19 cellular contexts compared by ENCODE assay signal in the genomic region with DNA sequence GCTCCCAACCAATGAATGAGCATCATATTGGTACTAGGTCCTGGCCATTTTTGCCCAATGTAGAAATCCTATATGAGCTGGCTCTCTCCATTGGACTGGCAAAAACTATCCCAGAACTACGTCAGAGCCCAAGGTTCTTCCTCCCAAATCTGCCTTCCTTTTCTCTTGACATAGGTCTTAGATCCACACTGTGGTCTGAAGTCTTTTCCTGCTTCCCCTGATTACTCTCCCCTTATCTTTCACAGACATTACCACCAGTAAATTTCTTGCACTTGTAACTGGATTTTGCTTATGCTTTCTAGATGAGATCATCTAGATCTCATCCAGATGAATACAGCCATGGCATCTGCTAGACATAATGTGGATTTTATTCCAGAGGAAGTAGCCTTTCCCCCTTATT.
"Had no signal": no experiment of that assay in that cellular context is flagged by ENCODE, and none has a peak within 500 bp of the region (broad histone marks: within the 10 kb centered on the region; RNA-seq: fewer than 3 reads in every experiment).

No MANE protein-coding gene starts in this region.

- H3K36me3 Mint-ChIP-seq: activated CD8-positive, alpha-beta memory T cell treated with anti-CD3 and anti-CD28 coated beads, Interleukin-2, amount 10 ng/mL, durations not matched to agents 7 days and 5 days; natural killer cell treated with Interleukin-12 subunit alpha and Interleukin-12 subunit beta and Interleukin-15 and Interleukin-18, amount 100 ng/mL, for 72 hours; stimulated activated memory B cell treated with anti-CD40 and anti-IgM and Interleukin-4, amounts not matched to agents 10 μg/mL and 1 μg/mL and 100 μg/mL, for 72 hours had no signal

- H3K27ac ChIP-seq: ascending aorta, cardiac muscle cell, thyroid gland had no signal

- H3K27me3 ChIP-seq: ascending aorta, cardiac muscle cell, thyroid gland had no signal

- DNase-seq: activated CD4-positive, alpha-beta T cell treated with anti-CD3 and anti-CD28 coated beads, Interleukin-2, amount 50 U/mL, for 4 hours; activated CD4-positive, CD25-positive, alpha-beta regulatory T cell treated with anti-CD3 and anti-CD28 coated beads, Interleukin-2, amount 50 U/mL, for 72 hours; activated CD8-positive, alpha-beta memory T cell treated with anti-CD3 and anti-CD28 coated beads, Interleukin-2, amount 10 ng/mL, durations not matched to agents 7 days and 5 days; activated naive CD4-positive, alpha-beta T cell treated with anti-CD3 and anti-CD28 coated beads for 36 hours; activated naive CD8-positive, alpha-beta T cell treated with anti-CD3 and anti-CD28 coated beads, Interleukin-2, amount 50 U/mL, for 24 hours; activated T-cell treated with anti-CD3 and anti-CD28 coated beads, Interleukin-2, amount 50 U/mL, for 1 hour; erythroblast; hippocampal formation; nucleus accumbens; posterior cingulate gyrus; retina; stimulated activated CD4-positive, alpha-beta T cell treated with anti-CD3 and anti-CD28 coated beads, Interleukin-2, amount 100 ng/mL, for 48 hours; T-helper 2 cell; thyroid gland had no signal

- H3K4me3 ChIP-seq: ascending aorta, cardiac muscle cell, thyroid gland had no signal

- H3K4me3 Mint-ChIP-seq: activated CD8-positive, alpha-beta memory T cell treated with anti-CD3 and anti-CD28 coated beads, Interleukin-2, amount 10 ng/mL, durations not matched to agents 7 days and 5 days; activated naive CD4-positive, alpha-beta T cell treated with anti-CD3 and anti-CD28 coated beads for 36 hours; activated naive CD8-positive, alpha-beta T cell treated with anti-CD3 and anti-CD28 coated beads, Interleukin-2, amount 50 U/mL, for 24 hours; natural killer cell treated with Interleukin-12 subunit alpha and Interleukin-12 subunit beta and Interleukin-15 and Interleukin-18, amount 100 ng/mL, for 72 hours; stimulated activated memory B cell treated with anti-CD40 and anti-IgM and Interleukin-4, amounts not matched to agents 10 μg/mL and 1 μg/mL and 100 μg/mL, for 72 hours had no signal

- H3K4me1 ChIP-seq: ascending aorta, thyroid gland had no signal

- H3K9me3 ChIP-seq: ascending aorta, thyroid gland had no signal

- H3K27me3 Mint-ChIP-seq: activated naive CD8-positive, alpha-beta T cell treated with anti-CD3 and anti-CD28 coated beads, Interleukin-2, amount 50 U/mL, for 24 hours; stimulated activated memory B cell treated with anti-CD40 and anti-IgM and Interleukin-4, amounts not matched to agents 10 μg/mL and 1 μg/mL and 100 μg/mL, for 72 hours had no signal

- H3K36me3 ChIP-seq: ascending aorta, cardiac muscle cell, thyroid gland had no signal

- H3K27ac Mint-ChIP-seq: activated CD8-positive, alpha-beta memory T cell treated with anti-CD3 and anti-CD28 coated beads, Interleukin-2, amount 10 ng/mL, durations not matched to agents 7 days and 5 days; activated naive CD4-positive, alpha-beta T cell treated with anti-CD3 and anti-CD28 coated beads for 36 hours; activated naive CD8-positive, alpha-beta T cell treated with anti-CD3 and anti-CD28 coated beads, Interleukin-2, amount 50 U/mL, for 24 hours; activated T-helper 2 cell treated with anti-CD3 and anti-CD28 coated beads, Interferon-gamma antibody, Interleukin-2, Interleukin-4, amounts not matched to agents 10 μg/mL and 5 μg/mL and 100 μg/mL, durations not matched to agents 14 hours and 24 hours and 36 hours; natural killer cell treated with Interleukin-12 subunit alpha and Interleukin-12 subunit beta and Interleukin-15 and Interleukin-18, amount 100 ng/mL, for 72 hours; stimulated activated memory B cell treated with anti-CD40 and anti-IgM and Interleukin-4, amounts not matched to agents 10 μg/mL and 1 μg/mL and 100 μg/mL, for 72 hours had no signal

- H3K9me3 Mint-ChIP-seq: activated naive CD4-positive, alpha-beta T cell treated with anti-CD3 and anti-CD28 coated beads for 36 hours; activated naive CD8-positive, alpha-beta T cell treated with anti-CD3 and anti-CD28 coated beads, Interleukin-2, amount 50 U/mL, for 24 hours; activated T-helper 2 cell treated with anti-CD3 and anti-CD28 coated beads, Interferon-gamma antibody, Interleukin-2, Interleukin-4, amounts not matched to agents 10 μg/mL and 5 μg/mL and 100 μg/mL, durations not matched to agents 14 hours and 24 hours and 36 hours; natural killer cell treated with Interleukin-12 subunit alpha and Interleukin-12 subunit beta and Interleukin-15 and Interleukin-18, amount 100 ng/mL, for 72 hours; stimulated activated memory B cell treated with anti-CD40 and anti-IgM and Interleukin-4, amounts not matched to agents 10 μg/mL and 1 μg/mL and 100 μg/mL, for 72 hours had no signal

- H3K4me1 Mint-ChIP-seq: activated CD8-positive, alpha-beta memory T cell treated with anti-CD3 and anti-CD28 coated beads, Interleukin-2, amount 10 ng/mL, durations not matched to agents 7 days and 5 days; stimulated activated memory B cell treated with anti-CD40 and anti-IgM and Interleukin-4, amounts not matched to agents 10 μg/mL and 1 μg/mL and 100 μg/mL, for 72 hours had no signal

- ATAC-seq: activated CD8-positive, alpha-beta memory T cell treated with anti-CD3 and anti-CD28 coated beads, Interleukin-2, amount 10 ng/mL, durations not matched to agents 7 days and 5 days; activated naive CD8-positive, alpha-beta T cell treated with anti-CD3 and anti-CD28 coated beads, Interleukin-2, amount 50 U/mL, for 24 hours; natural killer cell treated with Interleukin-12 subunit alpha and Interleukin-12 subunit beta and Interleukin-15 and Interleukin-18, amount 100 ng/mL, for 72 hours; stimulated activated memory B cell treated with anti-CD40 and anti-IgM and Interleukin-4, amounts not matched to agents 10 μg/mL and 1 μg/mL and 100 μg/mL, for 72 hours had no signal
